Comparison of ENCODE assay signal across 20 cellular contexts in genomic region chr17:64066709-64067108, GRCh38. TPM values are rescaled to one million over a fixed set of nuclear protein-coding genes. Genes with fewer than 3 reads are reported as not detected.
A peak's percentile ranks its signal among the peaks of the same experiment; 100 is the strongest.
DNase-seq lines count a peak whose midpoint lies in the region; ATAC-seq and TF ChIP-seq lines count a peak whose summit lies in the region.
"Had no signal": no experiment of that assay in that cellular context is flagged by ENCODE, and none has a peak within 500 bp of the region (broad histone marks: within the 10 kb centered on the region; RNA-seq: fewer than 3 reads in every experiment).

No MANE protein-coding gene starts in this region.

- no peak for TF ChIP-seq CTCF in CD4-positive, alpha-beta T cell (IDR thresholded peaks at IDR 0.05)
- no peak for TF ChIP-seq CTCF in mucosa of descending colon (IDR thresholded peaks at IDR 0.05)

- H3K4me3 ChIP-seq in Jurkat, Clone E6-1 (ENCODE audit: low read length), result no peak overlapping the region
- no peak overlapping the region for H3K4me3 ChIP-seq in mucosa of descending colon
- H3K4me3 ChIP-seq: heart right ventricle, thoracic aorta had no signal

- H3K27me3 Mint-ChIP-seq in CD4-positive, alpha-beta T cell, result no peaks in the 10 kb centered on the region
- H3K27me3 Mint-ChIP-seq in activated T-helper 17 cell treated with anti-CD3 and anti-CD28 coated beads, Interleukin-2, amount 50 U/mL, for 72 hours, result no peaks in the 10 kb centered on the region
- H3K27me3 Mint-ChIP-seq: brain, memory B cell had no signal

- H3K27ac Mint-ChIP-seq in CD4-positive, alpha-beta T cell, result peak overlapping the region; percentile 81
- peak overlapping the region; percentile 93 for H3K27ac Mint-ChIP-seq in activated T-helper 17 cell treated with anti-CD3 and anti-CD28 coated beads, Interleukin-2, amount 50 U/mL, for 72 hours
- H3K27ac Mint-ChIP-seq: brain, memory B cell had no signal

- peaks cover 95% of the 10 kb centered on the region for H3K36me3 Mint-ChIP-seq in CD4-positive, alpha-beta T cell (ENCODE audit: low read depth)
- H3K36me3 Mint-ChIP-seq in activated T-helper 17 cell treated with anti-CD3 and anti-CD28 coated beads, Interleukin-2, amount 50 U/mL, for 72 hours (ENCODE audit: low read depth), result peaks cover 100% of the 10 kb centered on the region

- H3K9me3 Mint-ChIP-seq in CD4-positive, alpha-beta T cell, result peaks cover 7% of the 10 kb centered on the region
- H3K9me3 Mint-ChIP-seq in activated T-helper 17 cell treated with anti-CD3 and anti-CD28 coated beads, Interleukin-2, amount 50 U/mL, for 72 hours, result peaks cover 4% of the 10 kb centered on the region

- H3K4me1 ChIP-seq in mucosa of descending colon (ENCODE audit: low read depth), result no peaks in the 10 kb centered on the region

- POLR2A ChIA-PET in CD4-positive, alpha-beta T cell (lab: Charles Lee), result interaction anchor here (0.8 to 8.5 kb wide), 10 partner anchors 14 to 80 kb away, joined by 3 to 58 read pairs (median 4); partner anchors contain the start of genes ERN1 and ICAM2

- intact Hi-C loops in CD4-positive, alpha-beta T cell (cut with DNase I, micrococcal nuclease), result loop anchor here in 1 of 2 experiments (2.0 to 5.0 kb wide), 2 partner anchors 16 to 39 kb away; no protein-coding TSS in a partner anchor
- intact Hi-C loops in mucosa of descending colon (cut with DNase I, micrococcal nuclease), result loop anchor here in 1 of 2 donors (10.0 kb wide), 1 partner anchor 68 kb away; the partner anchor contains the start of gene ERN1

- peak overlapping the region; percentile 71 for H3K4me3 Mint-ChIP-seq in CD4-positive, alpha-beta T cell
- H3K4me3 Mint-ChIP-seq in activated T-helper 17 cell treated with anti-CD3 and anti-CD28 coated beads, Interleukin-2, amount 50 U/mL, for 72 hours, result peak overlapping the region; percentile 85
- H3K4me3 Mint-ChIP-seq: brain, memory B cell, neural crest cell had no signal

- H3K36me3 ChIP-seq in mucosa of descending colon (ENCODE audit: low read depth), result peaks cover 7% of the 10 kb centered on the region

- no peaks in the 10 kb centered on the region for H3K27me3 ChIP-seq in CD4-positive, alpha-beta T cell (ENCODE audit: control insufficient read depth, insufficient read depth, low read length)
- H3K27me3 ChIP-seq: heart right ventricle had no signal

- peak; percentile 87 for ATAC-seq in CD4-positive, alpha-beta T cell (ENCODE audit: poor library complexity)
- peak; percentile 77 for ATAC-seq in activated T-helper 17 cell treated with anti-CD3 and anti-CD28 coated beads, Interleukin-2, amount 50 U/mL, for 72 hours (replicated peaks)
- ATAC-seq in mucosa of descending colon (peak; percentile 35), HG02642 (IDR thresholded peaks at IDR 0.05; ENCODE audit: poor library complexity, unreplicated experiment) (no peak)

- peaks cover 65% of the 10 kb centered on the region for H3K4me1 Mint-ChIP-seq in CD4-positive, alpha-beta T cell (ENCODE audit: low read depth)
- H3K4me1 Mint-ChIP-seq in activated T-helper 17 cell treated with anti-CD3 and anti-CD28 coated beads, Interleukin-2, amount 50 U/mL, for 72 hours, result peaks cover 55% of the 10 kb centered on the region
- H3K4me1 Mint-ChIP-seq: brain, neural crest cell had no signal

- peaks cover 25% of the 10 kb centered on the region for H3K9me3 ChIP-seq in CD4-positive, alpha-beta T cell (ENCODE audit: control insufficient read depth, low read length)
- H3K9me3 ChIP-seq in mucosa of descending colon, result peaks cover 15% of the 10 kb centered on the region

- CTCF ChIA-PET in CD4-positive, alpha-beta T cell (lab: Charles Lee), result interaction anchor here (1.0 to 1.2 kb wide), 2 partner anchors 64 to 67 kb away, joined by 3 read pairs; partner anchors contain the start of gene ERN1

- no peak overlapping the region for H3K27ac ChIP-seq in CD4-positive, alpha-beta T cell (ENCODE audit: low read depth, low read length)
- H3K27ac ChIP-seq: thoracic aorta had no signal

- peak in 5 of 10 experiments; percentile 21 to 66 (median 37) for DNase-seq in CD4-positive, alpha-beta T cell
- peak; percentile 69 for DNase-seq in Jurkat, Clone E6-1 (ENCODE audit: low read depth, low spot score)
- peak in 1 of 3 donors; percentile 39 for DNase-seq in mucosa of descending colon
- DNase-seq in occipital lobe (lab: John Stamatoyannopoulos, UW), result no peak
- no peak for DNase-seq in nucleus accumbens (lab: John Stamatoyannopoulos, UW)
- no peak for DNase-seq in activated CD8-positive, alpha-beta memory T cell treated with anti-CD3 and anti-CD28 coated beads for 24 hours
- DNase-seq: DMS153, HCEC 1CT, heart right ventricle, islet precursor cell, NCI-H1694 treated with DMSO at 0.1 percent for 48 hours, NCI-H446 treated with DMSO at 0.1 percent for 48 hours, SIG-M5 had no signal

RNA-seq across cellular contexts. Expression of gene ICAM2, which starts 46.3 kb away (rescaled TPM):
- 10 to 100 TPM; 50.6 to 54.7 TPM for total RNA-seq in CD4-positive, alpha-beta T cell
- polyA plus RNA-seq in Jurkat, Clone E6-1 (2012; ENCODE audit: insufficient read depth, insufficient read length), result 172 TPM
- 10 to 100 TPM; 43.0 to 54.9 TPM for total RNA-seq in activated T-helper 17 cell treated with anti-CD3 and anti-CD28 coated beads, Interleukin-2, amount 50 U/mL, for 72 hours
- total RNA-seq in mucosa of descending colon, result 10 to 100 TPM in 2 of 3 donors, 1 to 10 TPM in 1; 6.9 to 14.2 (median 10.3) TPM
- total RNA-seq in occipital lobe, result 8.4 TPM
- total RNA-seq: MCF 10A, neural crest cell had no signal
